In the genomic region with DNA sequence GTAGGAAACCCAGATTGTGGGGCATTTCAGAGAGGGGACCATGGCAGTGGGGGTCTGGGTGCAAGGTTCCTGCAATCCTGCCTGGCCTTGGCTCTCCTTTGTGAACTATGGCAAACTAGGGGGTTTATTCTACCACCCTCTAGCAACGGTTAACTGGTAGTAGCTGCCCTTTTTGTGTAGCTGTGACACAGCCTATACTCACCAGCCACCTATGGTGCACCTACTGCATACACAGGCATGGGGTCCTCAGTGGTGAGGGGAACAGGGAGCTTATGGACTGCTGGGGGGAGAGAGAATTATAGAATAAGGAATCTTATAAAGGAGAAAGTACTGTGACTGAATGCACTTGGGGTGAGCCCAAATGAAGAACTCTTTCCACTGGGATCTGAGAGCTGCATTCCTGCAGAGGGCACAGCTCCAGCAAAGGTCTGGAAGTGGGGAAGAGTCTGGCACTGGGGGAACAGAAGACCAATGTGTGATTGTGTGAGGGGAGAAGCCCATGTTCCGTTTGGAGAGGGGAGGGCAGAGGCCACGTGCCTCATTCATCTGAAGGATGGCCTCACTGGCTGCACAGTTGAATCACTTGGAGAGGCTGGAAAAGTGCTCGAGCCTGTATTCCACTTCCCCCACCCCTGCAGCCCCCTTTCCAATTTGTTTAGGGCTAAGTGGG, we compare ENCODE assay signal across 15 cellular contexts. TPM values are rescaled to one million over a fixed set of nuclear protein-coding genes. Genes with fewer than 3 reads are reported as not detected.
DNase-seq lines count a peak whose midpoint lies in the region; ATAC-seq and TF ChIP-seq lines count a peak whose summit lies in the region.
"Had no signal": no experiment of that assay in that cellular context is flagged by ENCODE, and none has a peak within 500 bp of the region (broad histone marks: within the 10 kb centered on the region; RNA-seq: fewer than 3 reads in every experiment).

No MANE protein-coding gene starts in this region.

- H3K9me3 ChIP-seq in SK-N-SH (no peaks in the 10 kb centered on the region), esophagus (ENCODE audit: control insufficient read depth in 2 of 2, insufficient read depth in 1 of 2, low read depth in 1 of 2, low read length in 1 of 2) (no peaks in the 10 kb centered on the region), gastrocnemius medialis (no peaks in the 10 kb centered on the region)
- H3K9me3 ChIP-seq in effector memory CD4-positive, alpha-beta T cell (ENCODE audit: control insufficient read depth, low read length): no peaks in the 10 kb centered on the region
- H3K9me3 ChIP-seq: testis had no signal

- no peaks in the 10 kb centered on the region for H3K9me2 ChIP-seq in SK-N-SH

- H3K4me1 Mint-ChIP-seq in activated CD4-positive, alpha-beta memory T cell treated with anti-CD3 and anti-CD28 coated beads, Interleukin-2, amount 10 ng/mL, durations not matched to agents 7 days and 5 days: peaks cover 30% of the 10 kb centered on the region

- H3K4me1 ChIP-seq in SK-N-SH (ENCODE audit: control insufficient read depth in 1 of 2, insufficient read depth in 2 of 2, low read depth in 1 of 2, low read length in 1 of 2) (peaks cover 0 to 26% of the 10 kb centered on the region in 2 experiments; a peak in 2 of 4 replicates), esophagus (ENCODE audit: control insufficient read depth in 2 of 2, insufficient read depth in 2 of 2, low read length in 1 of 2) (peaks cover 5% of the 10 kb centered on the region in 2 donors), gastrocnemius medialis (peaks cover 37 to 41% of the 10 kb centered on the region in 2 donors)
- peaks cover 8% of the 10 kb centered on the region for H3K4me1 ChIP-seq in effector memory CD4-positive, alpha-beta T cell (ENCODE audit: control insufficient read depth, insufficient read depth, low read length, poor library complexity, severe bottlenecking)

- peaks cover 4% of the 10 kb centered on the region for H3K27me3 Mint-ChIP-seq in activated CD4-positive, alpha-beta memory T cell treated with anti-CD3 and anti-CD28 coated beads, Interleukin-2, amount 10 ng/mL, durations not matched to agents 7 days and 5 days

- peak overlapping the region; percentile 93; the same call in 1 of the 2 replicates for H3K4me2 ChIP-seq in SK-N-SH

- H3K27me3 ChIP-seq in SK-N-SH (ENCODE audit: insufficient read depth) (no peaks in the 10 kb centered on the region), esophagus (ENCODE audit: control insufficient read depth in 1 of 2, insufficient read depth in 2 of 2, low read length in 2 of 2) (no peaks in the 10 kb centered on the region), gastrocnemius medialis (no peaks in the 10 kb centered on the region)
- no peaks in the 10 kb centered on the region for H3K27me3 ChIP-seq in effector memory CD4-positive, alpha-beta T cell (replicated peaks; ENCODE audit: control insufficient read depth, insufficient read depth, low read length, poor library complexity, severe bottlenecking)
- H3K27me3 ChIP-seq: testis had no signal

- TF ChIP-seq EP300 in SK-N-SH (IDR thresholded peaks at IDR 0.05; ENCODE audit: borderline replicate concordance in 1 of 2, low read depth in 1 of 2, low read length in 1 of 2): no peak

- H4K20me1 ChIP-seq in SK-N-SH (ENCODE audit: insufficient read depth): no peaks in the 10 kb centered on the region

- no peak overlapping the region for H3K9ac ChIP-seq in SK-N-SH

- CTCF ChIA-PET in SK-N-SH (lab: Yijun Ruan, JAX): interaction anchor here (0.9 to 6.1 kb wide), 5 partner anchors 10 to 83 kb away, joined by 3 to 41 read pairs (median 6); no protein-coding TSS in a partner anchor
- CTCF ChIA-PET in activated CD4-positive, alpha-beta memory T cell treated with anti-CD3 and anti-CD28 coated beads, Interleukin-2, amount 10 ng/mL, durations not matched to agents 7 days and 5 days (lab: Charles Lee): interaction anchor here (5.0 kb wide), 1 partner anchor 17 kb away, joined by 30 read pairs; no protein-coding TSS in a partner anchor

- ATAC-seq in SK-N-SH treated with all-trans-retinoic acid at 6 μM for 48 hours (no peak), gastrocnemius medialis (peak; percentile 1 to 18)

- no peak for DNase-seq in SK-N-SH
- DNase-seq in activated CD4-positive, alpha-beta memory T cell treated with anti-CD3 and anti-CD28 coated beads, Interleukin-2, amount 10 ng/mL, durations not matched to agents 7 days and 5 days: no peak
- peak; percentile 48 to 87 for DNase-seq in gastrocnemius medialis
- DNase-seq in effector memory CD4-positive, alpha-beta T cell: no peak
- DNase-seq in germinal center (ENCODE audit: low spot score): no peak
- no peak for DNase-seq in Ammon's horn (ENCODE audit: low spot score)
- DNase-seq: activated naive CD4-positive, alpha-beta T cell treated with anti-CD3 and anti-CD28 coated beads, Interleukin-2, amount 50 U/mL, for 16 hours; dermis blood vessel endothelial cell; DMS153; NCI-H510A treated with DMSO at 0.1 percent for 48 hours; testis had no signal

- H3K4me3 ChIP-seq in SK-N-SH (ENCODE audit: low read depth in 2 of 2, low read length in 1 of 2) (no peak overlapping the region), esophagus (ENCODE audit: low read depth in 1 of 2, low read length in 2 of 2) (peak overlapping the region in 1 of 2 donors; percentile 70), gastrocnemius medialis (peak overlapping the region; percentile 66 to 83 (median 78))
- H3K4me3 ChIP-seq in effector memory CD4-positive, alpha-beta T cell (ENCODE audit: insufficient read depth, low read depth, low read length, poor library complexity, severe bottlenecking): no peak overlapping the region

- POLR2A ChIA-PET in SK-N-SH (lab: Yijun Ruan, JAX): no interaction called here
- POLR2A ChIA-PET in activated CD4-positive, alpha-beta memory T cell treated with anti-CD3 and anti-CD28 coated beads, Interleukin-2, amount 10 ng/mL, durations not matched to agents 7 days and 5 days (lab: Charles Lee): interaction anchor here (0.8 to 1.0 kb wide), 2 partner anchors 11 to 233 kb away, joined by 3 read pairs; a partner anchor contains a TSS

- no peak overlapping the region for H3K27ac Mint-ChIP-seq in activated CD4-positive, alpha-beta memory T cell treated with anti-CD3 and anti-CD28 coated beads, Interleukin-2, amount 10 ng/mL, durations not matched to agents 7 days and 5 days

- intact Hi-C loops in gastrocnemius medialis (cut with DNase I; ENCODE audit: low total_unique reads): loop anchor here (5.0 kb wide), 3 partner anchors 248 to 378 kb away; a partner anchor contains a TSS

- H2AFZ ChIP-seq in SK-N-SH (ENCODE audit: low read depth): no peak overlapping the region

- H3K79me2 ChIP-seq in SK-N-SH (ENCODE audit: insufficient read depth): peaks cover 9% of the 10 kb centered on the region; the same call in 1 of the 2 replicates

- 67% methylated on average over 2 of the region's 4 CpGs for WGBS in SK-N-SH (ENCODE audit: low lambda C conversion rate)
- WGBS in esophagus, 2 donors: 41 to 54% methylated on average over 4 of the region's 4 CpGs

- peak overlapping the region; percentile 44 for H3K4me3 Mint-ChIP-seq in activated CD4-positive, alpha-beta memory T cell treated with anti-CD3 and anti-CD28 coated beads, Interleukin-2, amount 10 ng/mL, durations not matched to agents 7 days and 5 days

- TF ChIP-seq CTCF in SK-N-SH (IDR thresholded peaks at IDR 0.05): no peak
- no peak for TF ChIP-seq CTCF in gastrocnemius medialis (IDR thresholded peaks at IDR 0.05 in 4 of 5, conservative IDR thresholded peaks at IDR 0.05 in 1 of 5)

- peaks cover 9% of the 10 kb centered on the region for H3K36me3 Mint-ChIP-seq in activated CD4-positive, alpha-beta memory T cell treated with anti-CD3 and anti-CD28 coated beads, Interleukin-2, amount 10 ng/mL, durations not matched to agents 7 days and 5 days (ENCODE audit: low read depth)

- peak in 1 of 2 donors; percentile 55 for TF ChIP-seq POLR2A in gastrocnemius medialis (IDR thresholded peaks at IDR 0.05)

- H3K9me3 Mint-ChIP-seq in activated CD4-positive, alpha-beta memory T cell treated with anti-CD3 and anti-CD28 coated beads, Interleukin-2, amount 10 ng/mL, durations not matched to agents 7 days and 5 days: no peaks in the 10 kb centered on the region

- TF ChIP-seq RAD21 in SK-N-SH (IDR thresholded peaks at IDR 0.05; ENCODE audit: low read length): no peak

- no peak overlapping the region for H3K27ac ChIP-seq in SK-N-SH (ENCODE audit: low read depth in 2 of 2, low read length in 1 of 2)
- peak overlapping the region; percentile 57 to 83 for H3K27ac ChIP-seq in esophagus (ENCODE audit: low read depth in 2 of 2, low read length in 1 of 2)
- peak overlapping the region; percentile 89 to 94 (median 91) for H3K27ac ChIP-seq in gastrocnemius medialis
- H3K27ac ChIP-seq in effector memory CD4-positive, alpha-beta T cell (ENCODE audit: insufficient read depth, low read length, poor library complexity, severe bottlenecking): no peak overlapping the region
- H3K27ac ChIP-seq: 22Rv1, testis had no signal

- in situ Hi-C loops in gastrocnemius medialis (cut with MboI; ENCODE audit: low sequenced_read_pairs in 4 of 4): loop anchor here in 3 of 4 donors (5.0 to 25.0 kb wide), 2 partner anchors 77 to 272 kb away; a partner anchor contains a TSS

- H3K36me3 ChIP-seq in SK-N-SH (replicated peaks in 1 of 2; ENCODE audit: control insufficient read depth in 1 of 2, insufficient read depth in 2 of 2, low read length in 1 of 2) (no peaks in the 10 kb centered on the region), esophagus (ENCODE audit: control insufficient read depth in 2 of 2, insufficient read depth in 2 of 2, low read length in 1 of 2) (no peaks in the 10 kb centered on the region), gastrocnemius medialis (no peaks in the 10 kb centered on the region)
- no peaks in the 10 kb centered on the region for H3K36me3 ChIP-seq in effector memory CD4-positive, alpha-beta T cell (ENCODE audit: control insufficient read depth, insufficient read depth, low read length)

- H3F3A ChIP-seq in SK-N-SH (replicated peaks; ENCODE audit: insufficient read depth): no peaks in the 10 kb centered on the region

RNA-seq across cellular contexts. Expression of a gene that starts 2.1 kb away (rescaled TPM):
- polyA plus RNA-seq in SK-N-SH (2012; rRNA removed) (202 and 213 TPM in 2 replicates), esophagus (1,000 to 10,000 TPM; 1,462 to 1,505 TPM)
- 112 and 207 TPM in 2 replicates for polyA plus RNA-seq in SK-N-SH (2012; cell fraction: cytosol; rRNA removed)
- 59.9 and 154 TPM in 2 replicates for polyA plus RNA-seq in SK-N-SH (2012; cell fraction: nucleus; rRNA removed)
- total RNA-seq in activated CD4-positive, alpha-beta memory T cell treated with anti-CD3 and anti-CD28 coated beads, Interleukin-2, amount 10 ng/mL, durations not matched to agents 7 days and 5 days: 10 to 100 TPM; 28.4 to 33.1 TPM
- total RNA-seq in gastrocnemius medialis: over 10,000 TPM in 1 of 4 donors, 1,000 to 10,000 TPM in 3; 3,871 to 10,589 (median 6,239) TPM

RNA-seq across cellular contexts. Expression of a gene that starts 14.8 kb away (rescaled TPM):
- polyA plus RNA-seq in SK-N-SH (2012; rRNA removed): not detected in 2 replicates
- polyA plus RNA-seq in SK-N-SH (2012; cell fraction: cytosol; rRNA removed): not detected in 2 replicates
- polyA plus RNA-seq in SK-N-SH (2012; cell fraction: nucleus; rRNA removed): not detected in 2 replicates
- total RNA-seq in activated CD4-positive, alpha-beta memory T cell treated with anti-CD3 and anti-CD28 coated beads, Interleukin-2, amount 10 ng/mL, durations not matched to agents 7 days and 5 days: not detected
- polyA plus RNA-seq in esophagus: 10 to 100 TPM; 32.9 to 63.3 TPM
- not detected for total RNA-seq in gastrocnemius medialis
- total RNA-seq: dermis blood vessel endothelial cell, testis had no signal

RNA-seq across cellular contexts. Expression of a gene that starts 16.5 kb away (rescaled TPM):
- polyA plus RNA-seq in SK-N-SH (2012; rRNA removed): 0.50 and 1.2 TPM in 2 replicates
- polyA plus RNA-seq in SK-N-SH (2012; cell fraction: cytosol; rRNA removed): 0.70 and 0.84 TPM in 2 replicates
- 0.26 and 0.66 TPM in 2 replicates for polyA plus RNA-seq in SK-N-SH (2012; cell fraction: nucleus; rRNA removed)
- total RNA-seq in activated CD4-positive, alpha-beta memory T cell treated with anti-CD3 and anti-CD28 coated beads, Interleukin-2, amount 10 ng/mL, durations not matched to agents 7 days and 5 days: 1 to 10 TPM; 2.2 to 2.9 TPM
- 100 to 1,000 TPM; 459 to 751 TPM for polyA plus RNA-seq in esophagus
- total RNA-seq in gastrocnemius medialis: 1 to 10 TPM in 2 of 4 donors, not detected in 2; 3.5 to 4.6 TPM
- total RNA-seq: dermis blood vessel endothelial cell had no signal

RNA-seq across cellular contexts. Expression of a gene that starts 26.6 kb away (rescaled TPM):
- polyA plus RNA-seq in SK-N-SH (2012; rRNA removed) (9.5 and 13.0 TPM in 2 replicates), esophagus (10 to 100 TPM; 11.0 to 11.2 TPM)
- 7.8 and 8.5 TPM in 2 replicates for polyA plus RNA-seq in SK-N-SH (2012; cell fraction: cytosol; rRNA removed)
- polyA plus RNA-seq in SK-N-SH (2012; cell fraction: nucleus; rRNA removed): 2.2 and 5.8 TPM in 2 replicates
- total RNA-seq in activated CD4-positive, alpha-beta memory T cell treated with anti-CD3 and anti-CD28 coated beads, Interleukin-2, amount 10 ng/mL, durations not matched to agents 7 days and 5 days: 10 to 100 TPM; 15.8 to 16.4 TPM
- total RNA-seq in gastrocnemius medialis: 1 to 10 TPM in 1 of 4 donors, not detected in 3; 3.2 TPM

RNA-seq across cellular contexts. Expression of a gene that starts 32.7 kb away (rescaled TPM):
- polyA plus RNA-seq in SK-N-SH (2012; rRNA removed) (not detected in 2 replicates), esophagus (under 1 TPM in 1 of 2 donors, not detected in 1; 0.68 TPM)
- polyA plus RNA-seq in SK-N-SH (2012; cell fraction: cytosol; rRNA removed): not detected in 2 replicates
- not detected in 2 replicates for polyA plus RNA-seq in SK-N-SH (2012; cell fraction: nucleus; rRNA removed)
- not detected for total RNA-seq in activated CD4-positive, alpha-beta memory T cell treated with anti-CD3 and anti-CD28 coated beads, Interleukin-2, amount 10 ng/mL, durations not matched to agents 7 days and 5 days
- not detected for total RNA-seq in gastrocnemius medialis
- total RNA-seq: dermis blood vessel endothelial cell, mesenteric fat pad, testis had no signal

Comparison
In these comparisons a context has a peak if more than half of its experiments do, and no peak if none do; other contexts are left out.
1. DNase-seq: peak in gastrocnemius medialis (2 of 2); none in SK-N-SH (single experiment), activated CD4-positive, alpha-beta memory T cell treated with anti-CD3 and anti-CD28 coated beads, Interleukin-2, amount 10 ng/mL, durations not matched to agents 7 days and 5 days (single experiment), effector memory CD4-positive, alpha-beta T cell (0 of 3), germinal center (single experiment) and Ammon's horn (single experiment).
2. H3K27ac ChIP-seq: peak in esophagus (2 of 2) and gastrocnemius medialis (4 of 4); none in SK-N-SH (0 of 2) and effector memory CD4-positive, alpha-beta T cell (single experiment).
3. H3K4me3 ChIP-seq: peak in gastrocnemius medialis (4 of 4); none in SK-N-SH (0 of 2) and effector memory CD4-positive, alpha-beta T cell (single experiment).
4. RNA of a gene that starts 2.1 kb away (total RNA-seq): 3,871 to 10,589 TPM in gastrocnemius medialis; 28.4 to 33.1 TPM in activated CD4-positive, alpha-beta memory T cell treated with anti-CD3 and anti-CD28 coated beads, Interleukin-2, amount 10 ng/mL, durations not matched to agents 7 days and 5 days; every median in the first group is over 100 times any median in the second.